In the genomic region with DNA sequence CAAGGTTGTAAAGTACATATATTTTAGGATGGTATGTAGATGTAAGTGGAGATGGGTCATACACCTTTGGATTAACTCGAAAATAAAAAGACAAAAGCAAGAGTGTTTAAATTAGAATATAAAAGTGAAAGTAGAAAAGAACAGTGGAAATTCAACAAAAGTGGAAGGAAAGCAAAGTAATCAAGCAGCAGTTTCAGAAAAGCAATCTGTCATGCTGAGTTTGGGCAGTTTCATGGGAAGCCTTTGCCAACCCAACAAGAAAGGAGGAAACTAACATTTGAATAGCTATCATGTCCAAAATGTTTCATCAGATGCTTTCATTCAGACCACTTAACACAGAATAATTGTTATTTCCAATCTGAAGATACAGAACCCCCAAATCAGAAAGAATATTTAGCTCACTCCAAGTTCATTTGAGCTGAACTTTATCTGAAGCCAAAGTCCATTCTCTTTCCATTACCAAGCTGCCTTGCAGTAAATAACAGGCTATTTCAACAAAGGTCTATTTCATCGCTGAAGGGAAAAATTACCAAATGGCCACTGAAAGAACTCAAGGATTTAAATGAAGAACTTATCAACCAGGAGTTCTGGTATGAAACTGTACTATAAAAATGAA, we compare ENCODE assay signal across 11 cellular contexts. TPM values are rescaled to one million over a fixed set of nuclear protein-coding genes. Genes with fewer than 3 reads are reported as not detected.
DNase-seq lines count a peak whose midpoint lies in the region; TF ChIP-seq lines count a peak whose summit lies in the region.
"Had no signal": no experiment of that assay in that cellular context is flagged by ENCODE, and none has a peak within 500 bp of the region (broad histone marks: within the 10 kb centered on the region; RNA-seq: fewer than 3 reads in every experiment).

No MANE protein-coding gene starts in this region.

- H3K4me3 ChIP-seq in PC-9, result no peak overlapping the region

- no peak overlapping the region for H3K27ac ChIP-seq in PC-9

- no peaks in the 10 kb centered on the region for H3K27me3 ChIP-seq in PC-9 (ENCODE audit: insufficient read depth, low read depth)

- peaks cover 58% of the 10 kb centered on the region for H3K4me1 Mint-ChIP-seq in activated naive CD4-positive, alpha-beta T cell treated with anti-CD3 and anti-CD28 coated beads, Interleukin-2, amount 10 ng/mL, durations not matched to agents 7 days and 5 days
- H3K4me1 Mint-ChIP-seq in immature natural killer cell, result peaks cover 27 to 34% of the 10 kb centered on the region in 2 donors
- peaks cover 21% of the 10 kb centered on the region for H3K4me1 Mint-ChIP-seq in type B pancreatic cell (ENCODE audit: unreplicated experiment)

- no peaks in the 10 kb centered on the region for H3K9me3 Mint-ChIP-seq in activated naive CD4-positive, alpha-beta T cell treated with anti-CD3 and anti-CD28 coated beads, Interleukin-2, amount 10 ng/mL, durations not matched to agents 7 days and 5 days
- no peaks in the 10 kb centered on the region for H3K9me3 Mint-ChIP-seq in immature natural killer cell
- H3K9me3 Mint-ChIP-seq in type B pancreatic cell, result no peaks in the 10 kb centered on the region

- H3K36me3 ChIP-seq in PC-9 (ENCODE audit: low read depth), result peaks cover 8% of the 10 kb centered on the region; the same call in 1 of the 2 replicates

- BruUV-seq in PC-9 (replicated peaks; lab: Mats Ljungman, UMichigan), result no TSS peak

- intact Hi-C loops in PC-9 (cut with micrococcal nuclease; ENCODE audit: unreplicated experiment), result no loop called here

- H3K9me2 ChIP-seq in PC-9 (ENCODE audit: insufficient read depth), result no peaks in the 10 kb centered on the region

- H3F3A ChIP-seq in PC-9 (ENCODE audit: insufficient read depth, low read depth), result no peaks in the 10 kb centered on the region

- H3K79me2 ChIP-seq in PC-9 (ENCODE audit: low read depth), result peaks cover 19% of the 10 kb centered on the region

- H3K4me1 ChIP-seq in PC-9 (replicated peaks; ENCODE audit: insufficient read depth), result peaks cover 18% of the 10 kb centered on the region

- H3K4me3 Mint-ChIP-seq in activated naive CD4-positive, alpha-beta T cell treated with anti-CD3 and anti-CD28 coated beads, Interleukin-2, amount 10 ng/mL, durations not matched to agents 7 days and 5 days, result peak overlapping the region; percentile 44
- H3K4me3 Mint-ChIP-seq in immature natural killer cell (peak overlapping the region in 4 of 5 donors; percentile 22 to 98 (median 97)), type B pancreatic cell (peak overlapping the region; percentile 22)

- H4K20me1 ChIP-seq in PC-9 (ENCODE audit: insufficient read depth), result no peaks in the 10 kb centered on the region

- H3K9me3 ChIP-seq in PC-9 (ENCODE audit: insufficient read depth, low read depth), result no peaks in the 10 kb centered on the region

- peaks cover 15% of the 10 kb centered on the region for H3K36me3 Mint-ChIP-seq in activated naive CD4-positive, alpha-beta T cell treated with anti-CD3 and anti-CD28 coated beads, Interleukin-2, amount 10 ng/mL, durations not matched to agents 7 days and 5 days
- H3K36me3 Mint-ChIP-seq in immature natural killer cell (peaks cover 0 to 3% (median 0%) of the 10 kb centered on the region in 3 donors), type B pancreatic cell (peaks cover 3% of the 10 kb centered on the region)

- 0 out of 2 replicates have a peak overlapping the region, but pooled peaks have one; percentile 16 for H3K4me2 ChIP-seq in PC-9

- no peak for TF ChIP-seq CTCF in PC-9 (conservative IDR thresholded peaks at IDR 0.05)
- no peak for TF ChIP-seq CTCF in type B pancreatic cell (conservative IDR thresholded peaks at IDR 0.05)

- H3K27ac Mint-ChIP-seq in activated naive CD4-positive, alpha-beta T cell treated with anti-CD3 and anti-CD28 coated beads, Interleukin-2, amount 10 ng/mL, durations not matched to agents 7 days and 5 days, result peak overlapping the region; percentile 96
- H3K27ac Mint-ChIP-seq in immature natural killer cell (peak overlapping the region in 4 of 6 donors; percentile 45 to 97 (median 60)), type B pancreatic cell (no peak overlapping the region)

- H2AFZ ChIP-seq in PC-9, result peak overlapping the region; percentile 99; the same call in 1 of the 2 replicates

- peaks cover 4% of the 10 kb centered on the region for H3K27me3 Mint-ChIP-seq in activated naive CD4-positive, alpha-beta T cell treated with anti-CD3 and anti-CD28 coated beads, Interleukin-2, amount 10 ng/mL, durations not matched to agents 7 days and 5 days
- peaks cover 10 to 21% (median 14%) of the 10 kb centered on the region in 3 donors for H3K27me3 Mint-ChIP-seq in immature natural killer cell (ENCODE audit: low read depth in 3 of 3)
- peaks cover 20% of the 10 kb centered on the region for H3K27me3 Mint-ChIP-seq in type B pancreatic cell

- CTCF ChIA-PET in activated naive CD4-positive, alpha-beta T cell treated with anti-CD3 and anti-CD28 coated beads, Interleukin-2, amount 10 ng/mL, durations not matched to agents 7 days and 5 days (lab: Charles Lee), result interaction anchor here (1.1 kb wide), 1 partner anchor 103 kb away, joined by 4 read pairs; the partner anchor contains the start of gene ANXA5
- CTCF ChIA-PET in PC-9 (lab: Charles Lee), result no interaction called here

- DNase-seq in activated naive CD4-positive, alpha-beta T cell treated with anti-CD3 and anti-CD28 coated beads, Interleukin-2, amount 10 ng/mL, durations not matched to agents 7 days and 5 days, result no peak
- DNase-seq in activated naive CD4-positive, alpha-beta T cell (lab: John Stamatoyannopoulos, UW), result no peak
- DNase-seq in PC-9 (no peak), immature natural killer cell (no peak), type B pancreatic cell (ENCODE audit: extremely low spot score, unreplicated experiment) (no peak), RKO (ENCODE audit: low spot score) (no peak), NCI-H1436 (lab: John Stamatoyannopoulos, UW) (no peak), NCI-H2196 treated with DMSO at 0.1 percent for 48 hours (lab: John Stamatoyannopoulos, UW; ENCODE audit: unreplicated experiment) (no peak)
- DNase-seq: AML-193, GDM1, nucleus accumbens had no signal

- POLR2A ChIA-PET in PC-9 (lab: Charles Lee; ENCODE audit: unreplicated experiment), result interaction anchor here (0.7 kb wide), 1 partner anchor 662 kb away, joined by 3 read pairs; no protein-coding TSS in a partner anchor

RNA-seq across cellular contexts. Expression of gene EXOSC9, which starts 1.8 kb away (rescaled TPM):
- total RNA-seq in PC-9 (2021) (23.0 and 29.9 TPM in 2 replicates), type B pancreatic cell (ENCODE audit: low replicate concordance) (20.9 and 38.4 TPM in 2 replicates)
- 10 to 100 TPM; 26.1 to 39.3 (median 26.7) TPM for polyA plus RNA-seq in immature natural killer cell

RNA-seq across cellular contexts. Expression of gene CCNA2, which starts 24.4 kb away (rescaled TPM):
- total RNA-seq in PC-9 (2021), result 61.9 and 70.7 TPM in 2 replicates
- polyA plus RNA-seq in immature natural killer cell, result under 1 TPM in 2 of 3 donors, not detected in 1; 0.80 to 0.91 TPM
- 22.6 and 48.1 TPM in 2 replicates for total RNA-seq in type B pancreatic cell (ENCODE audit: low replicate concordance)

RNA-seq across cellular contexts. Expression of gene SMIM43, which starts 34.4 kb away (rescaled TPM):
- total RNA-seq in PC-9 (2021) (not detected in 2 replicates), type B pancreatic cell (ENCODE audit: low replicate concordance) (0.60 and 1.4 TPM in 2 replicates)
- not detected for polyA plus RNA-seq in immature natural killer cell

Comparison
In these comparisons a context has a peak if more than half of its experiments do, and no peak if none do; other contexts are left out.
1. H3K4me3 Mint-ChIP-seq: peak in every context shown above with its lines; median percentile 97 in immature natural killer cell; 44 in activated naive CD4-positive, alpha-beta T cell treated with anti-CD3 and anti-CD28 coated beads, Interleukin-2, amount 10 ng/mL, durations not matched to agents 7 days and 5 days; 22 in type B pancreatic cell.